ENCODE assay signal across 1 cellular context in genomic region chr2:47265751-47266231, GRCh38.
TF ChIP-seq lines count a peak whose summit lies in the region.

No MANE protein-coding gene starts in this region.

TF ChIP-seq in HepG2, 621 proteins besides CTCF, POLR2A, EP300 and RAD21 (continued from another document):
- TF ChIP-seq ZNF724P (CRISPR knock-in tag; IDR thresholded peaks at IDR 0.05; ENCODE audit: borderline replicate concordance) (no peak), SP4 (CRISPR knock-in tag; IDR thresholded peaks at IDR 0.05) (no peak), LCORL (IDR thresholded peaks at IDR 0.05) (no peak), LCORL (CRISPR knock-in tag; IDR thresholded peaks at IDR 0.05) (no peak)
